26 cellular contexts compared by ENCODE assay signal in the genomic region with DNA sequence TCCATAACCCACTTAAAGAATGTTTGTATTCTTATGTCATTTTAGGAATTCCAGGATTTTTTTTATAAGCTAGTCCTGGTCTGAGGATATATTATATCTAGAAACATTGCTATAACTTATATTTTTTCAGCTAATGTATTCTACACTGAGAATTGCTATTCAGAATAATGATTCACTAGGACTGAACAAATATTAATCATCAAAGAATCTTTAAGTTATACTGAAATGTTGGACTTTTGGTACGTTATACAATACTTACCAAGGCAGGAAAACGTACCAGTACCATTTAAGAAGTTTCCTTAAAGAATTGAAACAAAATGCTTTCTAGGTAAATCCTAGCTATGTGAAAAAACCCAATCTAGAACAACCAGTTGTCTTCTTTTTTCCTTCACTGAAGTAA. TPM values are rescaled to one million over a fixed set of nuclear protein-coding genes. Genes with fewer than 3 reads are reported as not detected.
DNase-seq lines count a peak whose midpoint lies in the region; TF ChIP-seq lines count a peak whose summit lies in the region.
"Had no signal": no experiment of that assay in that cellular context is flagged by ENCODE, and none has a peak within 500 bp of the region (broad histone marks: within the 10 kb centered on the region; RNA-seq: fewer than 3 reads in every experiment).

No MANE protein-coding gene starts in this region.

- in situ Hi-C loops in brain microvascular endothelial cell (cut with HindIII; ENCODE audit: low pct_ligation_motif_present, low sequenced_read_pairs) = no loop called here

- H3K27me3 ChIP-seq in colonic mucosa (no peaks in the 10 kb centered on the region), prostate gland (replicated peaks; ENCODE audit: insufficient read depth) (no peaks in the 10 kb centered on the region), brain microvascular endothelial cell (replicated peaks) (no peaks in the 10 kb centered on the region)
- H3K27me3 ChIP-seq: BE2C; BLaER1 treated with 17β-estradiol and CSF1 and Interleukin-3, amounts not matched to agents 10 nM and 100 nM had no signal

- H3K4me1 Mint-ChIP-seq in endothelial cell (ENCODE audit: unreplicated experiment) = no peaks in the 10 kb centered on the region
- H3K4me1 Mint-ChIP-seq: CD14-positive monocyte; CD4-positive, alpha-beta memory T cell had no signal

- H4K20me1 ChIP-seq in OCI-LY7 (ENCODE audit: insufficient read depth, low read length) = no peaks in the 10 kb centered on the region
- H4K20me1 ChIP-seq: BLaER1 treated with 17β-estradiol and CSF1 and Interleukin-3, amounts not matched to agents 10 nM and 100 nM had no signal

- POLR2A ChIA-PET in OCI-LY7 (lab: Charles Lee) = interaction anchor here (0.8 to 1.0 kb wide), 2 partner anchors 24 to 253 kb away, joined by 3 read pairs; no protein-coding TSS in a partner anchor

- no peak overlapping the region for H2AFZ ChIP-seq in OCI-LY7 (ENCODE audit: low read length)
- H2AFZ ChIP-seq: GM23338 had no signal

- H3K4me3 ChIP-seq in SK-N-MC (no peak overlapping the region), colonic mucosa (no peak overlapping the region), prostate gland (no peak overlapping the region), OCI-LY7 (ENCODE audit: low read depth, low read length, poor library complexity, severe bottlenecking) (no peak overlapping the region), brain microvascular endothelial cell (ENCODE audit: low read depth, low read length) (no peak overlapping the region)
- H3K4me3 ChIP-seq: A549; BLaER1 treated with 17β-estradiol and CSF1 and Interleukin-3, amounts not matched to agents 10 nM and 100 nM; GM23338 had no signal

- DNase-seq in SK-N-MC (ENCODE audit: low read depth, low spot score) (no peak), colonic mucosa (no peak), prostate gland (ENCODE audit: low spot score) (no peak), islet precursor cell (no peak), OCI-LY7 (ENCODE audit: low spot score) (no peak), brain microvascular endothelial cell (no peak), endothelial cell (ENCODE audit: low spot score) (no peak)
- DNase-seq: 8988T; ACHN; AML-193; BE2C; Calu3; CD4-positive, alpha-beta memory T cell; COR-L47; DMS53; DMS79 treated with DMSO at 0.1 percent for 48 hours; GF-D8; H9 had no signal

- WGBS in prostate gland = 41% methylated on average over 2 of the region's 2 CpGs

- intact Hi-C loops in colonic mucosa (cut with DNase I) (no loop called here), prostate gland (cut with DNase I) (no loop called here), OCI-LY7 (cut with micrococcal nuclease; ENCODE audit: unreplicated experiment) (loop anchor here (10.0 kb wide), 1 partner anchor 57 kb away; no protein-coding TSS in a partner anchor)

- H3K9ac ChIP-seq in SK-N-MC (ENCODE audit: insufficient read length) (peak overlapping the region; percentile 17), colonic mucosa (ENCODE audit: low read depth in 2 of 2, low read length in 2 of 2) (no peak overlapping the region)
- H3K9ac ChIP-seq: BLaER1 treated with 17β-estradiol and CSF1 and Interleukin-3, amounts not matched to agents 10 nM and 100 nM had no signal

- no peak overlapping the region for H3K27ac Mint-ChIP-seq in endothelial cell (ENCODE audit: unreplicated experiment)
- H3K27ac Mint-ChIP-seq: CD14-positive monocyte; CD4-positive, alpha-beta memory T cell; GM23338; H9 had no signal

- H3K9me3 Mint-ChIP-seq in endothelial cell (ENCODE audit: unreplicated experiment) = no peaks in the 10 kb centered on the region
- H3K9me3 Mint-ChIP-seq: CD4-positive, alpha-beta memory T cell; GM23338; H9 had no signal

- CTCF ChIA-PET in OCI-LY7 (lab: Charles Lee; ENCODE audit: unreplicated experiment) = no interaction called here

- no peaks in the 10 kb centered on the region for H3K79me2 ChIP-seq in OCI-LY7 (ENCODE audit: insufficient read depth, low read depth, low read length)

- no peak overlapping the region for H3K4me3 Mint-ChIP-seq in endothelial cell (ENCODE audit: unreplicated experiment)
- H3K4me3 Mint-ChIP-seq: CD14-positive monocyte; CD4-positive, alpha-beta memory T cell; GM23338; H9 had no signal

- H3K9me2 ChIP-seq in OCI-LY7 (ENCODE audit: insufficient read depth, low read length) = no peaks in the 10 kb centered on the region

- no peak overlapping the region for H3K4me2 ChIP-seq in OCI-LY7 (ENCODE audit: low read length)
- H3K4me2 ChIP-seq: A549; BLaER1 treated with 17β-estradiol and CSF1 and Interleukin-3, amounts not matched to agents 10 nM and 100 nM; GM23338 had no signal

- 0 out of 2 replicates have a peak, but pooled peaks cover 6% of the 10 kb centered on the region for H3K9me3 ChIP-seq in SK-N-MC (ENCODE audit: low read depth, low read length)
- H3K9me3 ChIP-seq in colonic mucosa = no peaks in the 10 kb centered on the region
- no peaks in the 10 kb centered on the region for H3K9me3 ChIP-seq in prostate gland
- no peaks in the 10 kb centered on the region for H3K9me3 ChIP-seq in OCI-LY7 (ENCODE audit: low read length)
- H3K9me3 ChIP-seq: A549; BE2C; BLaER1 treated with 17β-estradiol and CSF1 and Interleukin-3, amounts not matched to agents 10 nM and 100 nM had no signal

- H3K27ac ChIP-seq in 22Rv1 = peak overlapping the region; percentile 14; the same call in 1 of the 2 replicates
- no peak overlapping the region for H3K27ac ChIP-seq in SK-N-MC
- H3K27ac ChIP-seq in colonic mucosa = peak overlapping the region; percentile 13
- H3K27ac ChIP-seq in prostate gland = peak overlapping the region; percentile 24 to 45
- no peak overlapping the region for H3K27ac ChIP-seq in OCI-LY7 (ENCODE audit: low read depth, low read length, poor library complexity, severe bottlenecking)
- no peak overlapping the region for H3K27ac ChIP-seq in brain microvascular endothelial cell
- H3K27ac ChIP-seq: A549; BLaER1 treated with 17β-estradiol and CSF1 and Interleukin-3, amounts not matched to agents 10 nM and 100 nM had no signal

- no peak for TF ChIP-seq POLR2A in prostate gland (IDR thresholded peaks at IDR 0.05)

- no peaks in the 10 kb centered on the region for H3K4me1 ChIP-seq in colonic mucosa
- no peaks in the 10 kb centered on the region for H3K4me1 ChIP-seq in prostate gland (replicated peaks)
- H3K4me1 ChIP-seq in OCI-LY7 (ENCODE audit: insufficient read depth, low read length, poor library complexity, severe bottlenecking) = no peaks in the 10 kb centered on the region
- H3K4me1 ChIP-seq: A549, BE2C had no signal

- H3K27me3 Mint-ChIP-seq in endothelial cell (ENCODE audit: unreplicated experiment) = peaks cover 2% of the 10 kb centered on the region

- H3K36me3 Mint-ChIP-seq in endothelial cell (ENCODE audit: low read depth, unreplicated experiment) = no peaks in the 10 kb centered on the region
- H3K36me3 Mint-ChIP-seq: CD14-positive monocyte; CD4-positive, alpha-beta memory T cell had no signal

- no peak for TF ChIP-seq CTCF in 22Rv1 (IDR thresholded peaks at IDR 0.05)
- no peak for TF ChIP-seq CTCF in colonic mucosa (IDR thresholded peaks at IDR 0.05)
- no peak for TF ChIP-seq CTCF in prostate gland (IDR thresholded peaks at IDR 0.05)
- no peak for TF ChIP-seq CTCF in OCI-LY7 (conservative IDR thresholded peaks at IDR 0.05; ENCODE audit: low read length)
- TF ChIP-seq CTCF in brain microvascular endothelial cell (IDR thresholded peaks at IDR 0.05; ENCODE audit: low read depth, low read length, missing control alignments) = no peak
- no peak for TF ChIP-seq CTCF in endothelial cell (IDR thresholded peaks at IDR 0.05; ENCODE audit: unreplicated experiment)

- no TSS peak for BruUV-seq in OCI-LY7 (replicated peaks; lab: Mats Ljungman, UMichigan)

- H3K36me3 ChIP-seq in SK-N-MC (ENCODE audit: insufficient read depth, low read length) (no peaks in the 10 kb centered on the region), colonic mucosa (no peaks in the 10 kb centered on the region), prostate gland (no peaks in the 10 kb centered on the region), OCI-LY7 (ENCODE audit: insufficient read depth, low read length) (no peaks in the 10 kb centered on the region), brain microvascular endothelial cell (replicated peaks) (no peaks in the 10 kb centered on the region)
- H3K36me3 ChIP-seq: BE2C; BLaER1 treated with 17β-estradiol and CSF1 and Interleukin-3, amounts not matched to agents 10 nM and 100 nM had no signal

RNA-seq across cellular contexts. Expression of a gene that starts 18.4 kb away (rescaled TPM):
- total RNA-seq in colonic mucosa (not detected), prostate gland (not detected), OCI-LY7 (2022) (not detected in 2 replicates), endothelial cell (ENCODE audit: unreplicated experiment) (not detected)
- total RNA-seq in OCI-LY7 (2014; rRNA removed; shearing (Covaris generic)) = not detected in 2 replicates
- total RNA-seq: Calu3; CD4-positive, alpha-beta memory T cell; Daoy; G401; GM23338; H4; H9 had no signal

Comparison
In these comparisons a context has a peak if more than half of its experiments do, and no peak if none do; other contexts are left out.
1. H3K27ac ChIP-seq: peak in 22Rv1 (single experiment), colonic mucosa (single experiment) and prostate gland (2 of 2); none in SK-N-MC (single experiment), OCI-LY7 (single experiment) and brain microvascular endothelial cell (single experiment).